Comparison of ENCODE assay signal across 22 cellular contexts in genomic region chr3:71183544-71183943, GRCh38.
"Had no signal": no experiment of that assay in that cellular context is flagged by ENCODE, and none has a peak within 500 bp of the region (broad histone marks: within the 10 kb centered on the region; RNA-seq: fewer than 3 reads in every experiment).

No MANE protein-coding gene starts in this region.

- H3K36me3 ChIP-seq: tibial artery, WERI-Rb-1 had no signal

- H3K27ac Mint-ChIP-seq: activated T-helper 2 cell treated with anti-CD3 and anti-CD28 coated beads, Interferon-gamma antibody, Interleukin-2, Interleukin-4, amounts not matched to agents 10 μg/mL and 5 μg/mL and 100 μg/mL, durations not matched to agents 14 hours and 24 hours and 36 hours; dendritic cell treated with granulocyte-macrophage colony-stimulating factor and Interleukin-4, amounts not matched to agents 40 ng/mL and 50 ng/mL, for 4 days; natural killer cell treated with Interleukin-12 subunit alpha and Interleukin-12 subunit beta and Interleukin-15 and Interleukin-18, amount 100 ng/mL, for 72 hours; stimulated activated naive CD8-positive, alpha-beta T cell treated with anti-CD3 and anti-CD28 coated beads, Interleukin-15, amount 100 ng/mL, for 72 hours had no signal

- H3K36me3 Mint-ChIP-seq: natural killer cell treated with Interleukin-12 subunit alpha and Interleukin-12 subunit beta and Interleukin-15 and Interleukin-18, amount 100 ng/mL, for 72 hours had no signal

- DNase-seq: activated CD4-positive, alpha-beta T cell treated with anti-CD3 and anti-CD28 coated beads for 1 hour; activated naive CD4-positive, alpha-beta T cell; activated T-cell treated with anti-CD3 and anti-CD28 coated beads, Interleukin-2, amount 50 U/mL, for 1 hour; amniotic stem cell; effector CD4-positive, alpha-beta T cell; kidney; mammary epithelial cell; midbrain; retina; stimulated activated CD4-positive, alpha-beta T cell treated with anti-CD3 and anti-CD28 coated beads, Interleukin-4, amount 100 ng/mL, for 24 hours; stimulated activated naive CD8-positive, alpha-beta T cell treated with anti-CD3 and anti-CD28 coated beads, Interleukin-15, amount 100 ng/mL, for 72 hours; T-helper 1 cell; tibial artery; WERI-Rb-1 had no signal

- ATAC-seq: left lobe of liver; natural killer cell treated with Interleukin-12 subunit alpha and Interleukin-12 subunit beta and Interleukin-15 and Interleukin-18, amount 100 ng/mL, for 72 hours; stimulated activated naive CD8-positive, alpha-beta T cell treated with anti-CD3 and anti-CD28 coated beads, Interleukin-15, amount 100 ng/mL, for 72 hours had no signal

- H3K4me3 Mint-ChIP-seq: activated naive CD8-positive, alpha-beta T cell; dendritic cell treated with granulocyte-macrophage colony-stimulating factor and Interleukin-4, amounts not matched to agents 40 ng/mL and 50 ng/mL, for 4 days; natural killer cell treated with Interleukin-12 subunit alpha and Interleukin-12 subunit beta and Interleukin-15 and Interleukin-18, amount 100 ng/mL, for 72 hours; stimulated activated naive CD8-positive, alpha-beta T cell treated with anti-CD3 and anti-CD28 coated beads, Interleukin-15, amount 100 ng/mL, for 72 hours had no signal

- H3K27me3 ChIP-seq: tibial artery had no signal

- H3K27me3 Mint-ChIP-seq: activated naive CD8-positive, alpha-beta T cell; dendritic cell treated with granulocyte-macrophage colony-stimulating factor and Interleukin-4, amounts not matched to agents 40 ng/mL and 50 ng/mL, for 4 days; natural killer cell treated with Interleukin-12 subunit alpha and Interleukin-12 subunit beta and Interleukin-15 and Interleukin-18, amount 100 ng/mL, for 72 hours; progenitor cell of endocrine pancreas; stimulated activated naive CD8-positive, alpha-beta T cell treated with anti-CD3 and anti-CD28 coated beads, Interleukin-15, amount 100 ng/mL, for 72 hours had no signal

- H3K27ac ChIP-seq: tibial artery, WERI-Rb-1 had no signal

- FAIRE-seq: endometrium, kidney, TTC549 had no signal

- H3K9me3 ChIP-seq: tibial artery had no signal

- H3K9me3 Mint-ChIP-seq: activated T-helper 2 cell treated with anti-CD3 and anti-CD28 coated beads, Interferon-gamma antibody, Interleukin-2, Interleukin-4, amounts not matched to agents 10 μg/mL and 5 μg/mL and 100 μg/mL, durations not matched to agents 14 hours and 24 hours and 36 hours; dendritic cell treated with granulocyte-macrophage colony-stimulating factor and Interleukin-4, amounts not matched to agents 40 ng/mL and 50 ng/mL, for 4 days; natural killer cell treated with Interleukin-12 subunit alpha and Interleukin-12 subunit beta and Interleukin-15 and Interleukin-18, amount 100 ng/mL, for 72 hours; stimulated activated naive CD8-positive, alpha-beta T cell treated with anti-CD3 and anti-CD28 coated beads, Interleukin-15, amount 100 ng/mL, for 72 hours had no signal

- H3K4me3 ChIP-seq: tibial artery had no signal
